ENCODE assay signal across 8 cellular contexts in the genomic region with DNA sequence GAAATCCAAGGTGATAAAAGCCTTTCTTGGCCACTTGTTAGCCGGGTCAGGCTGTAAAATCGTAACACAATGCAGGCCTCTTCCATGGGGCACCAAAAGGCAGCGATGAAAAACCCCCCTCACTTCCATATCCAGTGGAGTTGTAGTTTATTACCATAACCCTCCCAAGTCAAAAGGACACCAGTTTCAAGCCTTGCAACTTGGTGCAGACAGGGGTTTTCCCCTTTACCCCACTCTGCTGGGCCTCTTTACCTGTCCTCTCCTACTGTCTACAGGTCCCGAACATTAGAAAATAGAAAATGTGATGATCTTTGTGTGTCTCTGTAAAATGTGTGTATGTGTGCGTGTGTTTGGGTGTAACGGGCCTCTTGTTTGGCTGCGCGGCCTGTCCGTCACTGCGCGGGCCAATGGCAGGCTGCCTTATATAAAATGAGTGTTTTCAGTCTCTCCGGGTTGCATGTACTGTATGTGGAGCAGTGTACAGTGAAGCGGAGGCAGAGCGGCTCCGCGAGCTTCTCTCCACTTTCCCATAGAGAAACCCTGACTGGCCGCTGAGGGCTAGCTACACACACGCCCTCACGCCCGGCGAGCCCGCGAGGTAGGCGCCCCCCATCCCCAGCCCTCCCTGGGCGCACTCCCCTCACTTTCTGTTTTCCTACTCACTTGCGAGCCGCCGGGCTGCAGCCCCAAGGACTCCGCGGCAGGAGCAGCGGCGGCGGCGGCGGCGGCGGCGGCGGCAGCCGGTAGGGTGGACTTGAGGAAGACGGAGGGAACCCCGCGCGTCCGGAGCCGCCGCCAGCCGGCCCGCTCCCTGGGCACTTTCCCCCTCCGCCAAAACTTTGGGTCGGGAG. TPM values are rescaled to one million over a fixed set of nuclear protein-coding genes. Genes with fewer than 3 reads are reported as not detected.
DNase-seq lines count a peak whose midpoint lies in the region; ATAC-seq and TF ChIP-seq lines count a peak whose summit lies in the region.

Gene BBX (plus strand): TSS at position 453 of the 851 bp plus-strand sequence. CDS start 187,499 bp downstream, outside the sequence.

- H3K27ac ChIP-seq in VCaP (peak within 1 kb of the TSS; percentile 92), iPS-18a (ENCODE audit: low read length) (no peak within 1 kb of the TSS)

- H3K4me2 ChIP-seq in skeletal muscle satellite cell (ENCODE audit: low read length): peak within 1 kb of the TSS; percentile 97

- H3K4me1 ChIP-seq in iPS-18a (ENCODE audit: control insufficient read depth, low read depth, low read length) (peaks cover 5% of the 10 kb centered on the region), skeletal muscle satellite cell (ENCODE audit: control insufficient read depth, insufficient read depth, low read length) (peaks cover 12% of the 10 kb centered on the region)

- peaks cover 13% of the 10 kb centered on the region for H3K27me3 ChIP-seq in iPS-18a (ENCODE audit: control insufficient read depth, insufficient read depth, low read length)
- H3K27me3 ChIP-seq in skeletal muscle satellite cell (ENCODE audit: control insufficient read depth, insufficient read depth, low read length): no peaks in the 10 kb centered on the region

- H3K9ac ChIP-seq in iPS-18a (ENCODE audit: low read length): peak within 1 kb of the TSS; percentile 67
- H3K9ac ChIP-seq in skeletal muscle satellite cell (ENCODE audit: low read depth, low read length): peak within 1 kb of the TSS; percentile 83

- in situ Hi-C loops in ACHN (cut with HindIII; ENCODE audit: low pct_ligation_motif_present, low pct_unique_long_range_greater_than_20kb, low sequenced_read_pairs): no loop called here
- in situ Hi-C loops in T47D (cut with HindIII; ENCODE audit: low pct_unique_long_range_greater_than_20kb, low sequenced_read_pairs): no loop called here

- H3K4me3 ChIP-seq in iPS-18a (ENCODE audit: low read length) (peak within 1 kb of the TSS; percentile 66), skeletal muscle satellite cell (ENCODE audit: low read length) (peak within 1 kb of the TSS; percentile 99)

- DNase-seq in ACHN: peak; percentile 90
- DNase-seq in NCI-H2196 treated with DMSO at 0.1 percent for 48 hours (lab: John Stamatoyannopoulos, UW; ENCODE audit: unreplicated experiment): peak; percentile 71
- DNase-seq in T47D (ENCODE audit: low read depth in 1 of 2, low spot score in 1 of 2): peak; percentile 61 to 98

- no peaks in the 10 kb centered on the region for H3K9me3 ChIP-seq in iPS-18a (ENCODE audit: control insufficient read depth, low read depth, low read length)
- H3K9me3 ChIP-seq in skeletal muscle satellite cell (replicated peaks; ENCODE audit: low read length): no peaks in the 10 kb centered on the region

- H3K36me3 ChIP-seq in iPS-18a (ENCODE audit: control insufficient read depth, low read depth, low read length) (no peaks in the 10 kb centered on the region), skeletal muscle satellite cell (ENCODE audit: insufficient read depth, low read length) (no peaks in the 10 kb centered on the region)

- no peak for TF ChIP-seq CTCF in VCaP (conservative IDR thresholded peaks at IDR 0.05)

- ATAC-seq in GM18873 (IDR thresholded peaks at IDR 0.05; ENCODE audit: low FRiP score, unreplicated experiment): peak; percentile 99
- ATAC-seq in HG03139 (IDR thresholded peaks at IDR 0.05; ENCODE audit: unreplicated experiment): peak; percentile 90

RNA-seq across cellular contexts. Expression of gene BBX, which starts in this region (rescaled TPM):
- total RNA-seq in skeletal muscle satellite cell (2012; rRNA removed): 46.4 and 55.9 TPM in 2 replicates
